8 cellular contexts compared by ENCODE assay signal in genomic region chr11:60906132-60906972, GRCh38. TPM values are rescaled to one million over a fixed set of nuclear protein-coding genes. Genes with fewer than 3 reads are reported as not detected.
DNase-seq lines count a peak whose midpoint lies in the region; TF ChIP-seq lines count a peak whose summit lies in the region.

Gene PRPF19, minus strand, starts transcription at chr11:60906585. Its CDS starts 203 bp downstream, at chr11:60906382.

- peaks cover 31% of the 10 kb centered on the region for H3K36me3 ChIP-seq in SK-N-MC (ENCODE audit: insufficient read depth, low read length)

- TF ChIP-seq POLR2A in NB4 (IDR thresholded peaks at IDR 0.05; ENCODE audit: extremely low read depth, insufficient read length): peak; percentile 96

- CTCF ChIA-PET in activated naive CD4-positive, alpha-beta T cell treated with anti-CD3 and anti-CD28 coated beads, Interleukin-2, amount 10 ng/mL, durations not matched to agents 7 days and 5 days (lab: Charles Lee): interaction anchor here (0.8 to 10.1 kb wide), 6 partner anchors 7 to 263 kb away, joined by 3 to 100 read pairs (median 4); partner anchors contain the start of gene TMEM109

- H3K4me3 ChIP-seq in NB4 (ENCODE audit: low read depth, low read length): peak within 1 kb of the TSS; percentile 98
- H3K4me3 ChIP-seq in SK-N-MC: peak within 1 kb of the TSS; percentile 92

- H3K9ac ChIP-seq in SK-N-MC (ENCODE audit: insufficient read length): peak within 1 kb of the TSS; percentile 99

- H3K4me1 Mint-ChIP-seq in HFFc6 (ENCODE audit: low read depth): peaks cover 29% of the 10 kb centered on the region
- peaks cover 42% of the 10 kb centered on the region for H3K4me1 Mint-ChIP-seq in activated naive CD4-positive, alpha-beta T cell treated with anti-CD3 and anti-CD28 coated beads, Interleukin-2, amount 10 ng/mL, durations not matched to agents 7 days and 5 days

- peak within 1 kb of the TSS; percentile 91 for H3K4me3 Mint-ChIP-seq in HFFc6
- H3K4me3 Mint-ChIP-seq in activated naive CD4-positive, alpha-beta T cell treated with anti-CD3 and anti-CD28 coated beads, Interleukin-2, amount 10 ng/mL, durations not matched to agents 7 days and 5 days: peak within 1 kb of the TSS; percentile 79

- DNase-seq in GM03348 (ENCODE audit: low spot score) (peak; percentile 98), HFFc6 (peak; percentile 97), NB4 (ENCODE audit: low read depth) (peak; percentile 98), SK-N-MC (ENCODE audit: low read depth, low spot score) (peak; percentile 90), germinal center (ENCODE audit: low spot score) (peak; percentile 95), occipital lobe (lab: John Stamatoyannopoulos, UW) (peak; percentile 90)
- peak; percentile 99 for DNase-seq in activated naive CD4-positive, alpha-beta T cell treated with anti-CD3 and anti-CD28 coated beads, Interleukin-2, amount 10 ng/mL, durations not matched to agents 7 days and 5 days

- no peaks in the 10 kb centered on the region for H3K9me3 Mint-ChIP-seq in HFFc6
- H3K9me3 Mint-ChIP-seq in activated naive CD4-positive, alpha-beta T cell treated with anti-CD3 and anti-CD28 coated beads, Interleukin-2, amount 10 ng/mL, durations not matched to agents 7 days and 5 days: no peaks in the 10 kb centered on the region

- H3K27me3 Mint-ChIP-seq in HFFc6 (ENCODE audit: insufficient read depth): peaks cover 13% of the 10 kb centered on the region
- H3K27me3 Mint-ChIP-seq in activated naive CD4-positive, alpha-beta T cell treated with anti-CD3 and anti-CD28 coated beads, Interleukin-2, amount 10 ng/mL, durations not matched to agents 7 days and 5 days: peaks cover 22% of the 10 kb centered on the region

- H3K27ac Mint-ChIP-seq in HFFc6: peak within 1 kb of the TSS; percentile 90
- H3K27ac Mint-ChIP-seq in activated naive CD4-positive, alpha-beta T cell treated with anti-CD3 and anti-CD28 coated beads, Interleukin-2, amount 10 ng/mL, durations not matched to agents 7 days and 5 days: peak within 1 kb of the TSS; percentile 93

- H3K27ac ChIP-seq in SK-N-MC: peak within 1 kb of the TSS; percentile 93
- H3K27ac ChIP-seq in temporal lobe (ENCODE audit: low read depth, low read length): peak within 1 kb of the TSS; percentile 80

- no peaks in the 10 kb centered on the region for H3K36me3 Mint-ChIP-seq in HFFc6 (ENCODE audit: low read depth)
- H3K36me3 Mint-ChIP-seq in activated naive CD4-positive, alpha-beta T cell treated with anti-CD3 and anti-CD28 coated beads, Interleukin-2, amount 10 ng/mL, durations not matched to agents 7 days and 5 days: peaks cover 12% of the 10 kb centered on the region

- H3K9me3 ChIP-seq in SK-N-MC (ENCODE audit: low read depth, low read length): no peaks in the 10 kb centered on the region

- TF ChIP-seq CTCF in HFFc6 (IDR thresholded peaks at IDR 0.05) (no peak), NB4 (IDR thresholded peaks at IDR 0.05; ENCODE audit: low read depth, low read length) (no peak)

RNA-seq across cellular contexts. Expression of gene PRPF19, which starts in this region (rescaled TPM):
- total RNA-seq in HFFc6 (2021; fragmentation: NEBNext Ultra II Directional; extraction: Animal tissue kit (Norgen Biotek cat#: 25700)): 10 to 100 TPM; 72.5 to 95.1 (median 89.4) TPM
- total RNA-seq in occipital lobe (42.3 TPM), temporal lobe (30.2 TPM)

Comparison
In these comparisons a context has a peak if more than half of its experiments do, and no peak if none do; other contexts are left out.
1. Peak in every context shown above with its lines: DNase-seq, H3K4me3 ChIP-seq and H3K27ac ChIP-seq.